9 cellular contexts compared by ENCODE assay signal in genomic region chr18:22346968-22347611, GRCh38.
DNase-seq lines count a peak whose midpoint lies in the region; ATAC-seq, FAIRE-seq and TF ChIP-seq lines count a peak whose summit lies in the region.
"Had no signal": no experiment of that assay in that cellular context is flagged by ENCODE, and none has a peak within 500 bp of the region (broad histone marks: within the 10 kb centered on the region; RNA-seq: fewer than 3 reads in every experiment).

No MANE protein-coding gene starts in this region.

- TF ChIP-seq POLR2A in HepG2 (IDR thresholded peaks at IDR 0.05; ENCODE audit: insufficient read depth in 1 of 2, low read depth in 2 of 2, low read length in 2 of 2) (no peak), testis (IDR thresholded peaks at IDR 0.05) (no peak)

- H3K4me2 ChIP-seq in HepG2 (ENCODE audit: low read depth, low read length), result peak overlapping the region; percentile 44

- TF ChIP-seq EP300 in HepG2 (IDR thresholded peaks at IDR 0.05; ENCODE audit: low read depth in 2 of 2, low read length in 2 of 2) (no peak), HepG2 (CRISPR knock-in tag; IDR thresholded peaks at IDR 0.05; ENCODE audit: borderline replicate concordance) (no peak)

- in situ Hi-C loops in HepG2 (cut with HindIII; ENCODE audit: extremely low pct_ligation_motif_present, low pct_unique_long_range_greater_than_20kb), result no loop called here

- POLR2A ChIA-PET in HepG2 (lab: Yijun Ruan, JAX), result no interaction called here

- peaks cover 16% of the 10 kb centered on the region; the same call in 1 of the 2 replicates for H3K4me1 ChIP-seq in HepG2 (ENCODE audit: insufficient read depth, low read length)
- H3K4me1 ChIP-seq in testis, result peaks cover 36% of the 10 kb centered on the region

- no peaks in the 10 kb centered on the region for H3K9me3 ChIP-seq in HepG2 (ENCODE audit: low read length)
- H3K9me3 ChIP-seq in testis, result no peaks in the 10 kb centered on the region

- BruUV-seq in HepG2 (replicated peaks; lab: Mats Ljungman, UMichigan), result no TSS peak

- ATAC-seq in HepG2 (peak; percentile 77), HG03469 (IDR thresholded peaks at IDR 0.05; ENCODE audit: unreplicated experiment) (no peak)

- H3K9ac ChIP-seq in HepG2 (ENCODE audit: insufficient read depth, low read depth, low read length), result no peak overlapping the region

- peaks cover 0 to 37% of the 10 kb centered on the region in 2 experiments; a peak in 1 of 5 replicates for H3K27me3 ChIP-seq in HepG2 (ENCODE audit: control insufficient read depth in 1 of 2, insufficient read depth in 2 of 2, low read length in 2 of 2)
- H3K27me3 ChIP-seq in testis, result no peaks in the 10 kb centered on the region

- no peaks in the 10 kb centered on the region for H3K36me3 ChIP-seq in HepG2 (replicated peaks in 1 of 2; ENCODE audit: control insufficient read depth in 1 of 2, insufficient read depth in 2 of 2, low read length in 2 of 2)
- H3K36me3 ChIP-seq in testis (ENCODE audit: low read depth, missing control alignments), result no peaks in the 10 kb centered on the region

- DNase-seq in HuH-7 (ENCODE audit: low spot score) (peak; percentile 79), cardiac fibroblast (ENCODE audit: low read depth in 2 of 2) (peak; percentile 53 to 77), HepG2 (ENCODE audit: low spot score) (peak; percentile 5), testis (peak; percentile 88), GM19240 (ENCODE audit: insufficient read length, low spot score) (no peak), pons (ENCODE audit: low spot score) (no peak), posterior cingulate gyrus (no peak)

- 12% methylated on average over 11 of the region's 15 CpGs for WGBS in HepG2 (ENCODE audit: low lambda C conversion rate)
- 9 to 11% methylated on average over 15 of the region's 15 CpGs for WGBS in testis, 2 donors

- no peak overlapping the region for H2AFZ ChIP-seq in HepG2 (ENCODE audit: low read length)

- no peak for TF ChIP-seq RAD21 in HepG2 (CRISPR knock-in tag; IDR thresholded peaks at IDR 0.05)

- intact Hi-C loops in HepG2 (cut with micrococcal nuclease; ENCODE audit: unreplicated experiment), result no loop called here
- intact Hi-C loops in testis (cut with DNase I; ENCODE audit: low total_unique reads), result loop anchor here (5.0 to 10.0 kb wide), 2 partner anchors 175 to 208 kb away; no protein-coding TSS in a partner anchor
- intact Hi-C loops in posterior cingulate gyrus (cut with DNase I), result no loop called here

- H3K79me2 ChIP-seq in HepG2 (ENCODE audit: insufficient read depth, low read length), result no peaks in the 10 kb centered on the region

- TF ChIP-seq CTCF in cardiac fibroblast (IDR thresholded peaks at IDR 0.05; ENCODE audit: low read depth, low read length), result no peak
- no peak for TF ChIP-seq CTCF in HepG2 (CRISPR knock-in tag; IDR thresholded peaks at IDR 0.05)
- no peak for TF ChIP-seq CTCF in testis (IDR thresholded peaks at IDR 0.05)

- H3K27ac ChIP-seq in HepG2 (ENCODE audit: extremely low read length, insufficient read depth, low read length) (no peak overlapping the region), testis (peak overlapping the region; percentile 51 to 89)
- H3K27ac ChIP-seq: VCaP had no signal

- CTCF ChIA-PET in HepG2 (lab: Yijun Ruan, JAX; ENCODE audit: low intra/inter-chr PET ratio, low total read pairs), result no interaction called here

- H3K4me3 ChIP-seq in cardiac fibroblast (replicated peaks in 1 of 2; ENCODE audit: low read depth in 2 of 2, low read length in 2 of 2) (peak overlapping the region in 1 of 2 donors; percentile 7), HepG2 (replicated peaks in 1 of 3; ENCODE audit: insufficient read depth in 1 of 3, low read depth in 2 of 3, low read length in 3 of 3) (no peak overlapping the region; a peak in 1 of 6 replicates), testis (no peak overlapping the region)

- H4K20me1 ChIP-seq in HepG2 (ENCODE audit: insufficient read depth, low read length), result no peaks in the 10 kb centered on the region

- FAIRE-seq in HepG2 (lab: Jason Lieb, UNC), result no peak

TF ChIP-seq in HepG2, 621 proteins besides CTCF, POLR2A, EP300 and RAD21:
- no peak for TF ChIP-seq ZBTB37 (CRISPR knock-in tag; IDR thresholded peaks at IDR 0.05)
- TF ChIP-seq ZNF282 (IDR thresholded peaks at IDR 0.05; ENCODE audit: partially characterized antibody), result no peak
- TF ChIP-seq HOXA3 (CRISPR knock-in tag; IDR thresholded peaks at IDR 0.05), result peak; percentile 39; the same call in 1 of the 2 replicates
- TF ChIP-seq ZBTB21 (CRISPR knock-in tag; IDR thresholded peaks at IDR 0.05), result peak; percentile 62; the same call in 1 of the 2 replicates
- TF ChIP-seq SKIL (CRISPR knock-in tag; IDR thresholded peaks at IDR 0.05; ENCODE audit: borderline replicate concordance), result peak; percentile 28; the same call in 1 of the 2 replicates
- TF ChIP-seq SALL1 (CRISPR knock-in tag; IDR thresholded peaks at IDR 0.05), result peak; percentile 26; the same call in 1 of the 2 replicates
- 0 out of 2 replicates have a peak, but pooled peaks have one; percentile 29 for TF ChIP-seq RARA (CRISPR knock-in tag; IDR thresholded peaks at IDR 0.05)
- peak; percentile 40; the same call in 1 of the 2 replicates for TF ChIP-seq ELF1 (CRISPR knock-in tag; IDR thresholded peaks at IDR 0.05)
- 0 out of 2 replicates have a peak, but pooled peaks have one; percentile 27 for TF ChIP-seq ESRRA (CRISPR knock-in tag; IDR thresholded peaks at IDR 0.05; ENCODE audit: low read depth)

Comparison
In these comparisons a context has a peak if more than half of its experiments do, and no peak if none do; other contexts are left out.
1. DNase-seq: peak in HuH-7 (single experiment), cardiac fibroblast (2 of 2), HepG2 (single experiment) and testis (single experiment); none in GM19240 (single experiment), pons (single experiment) and posterior cingulate gyrus (0 of 10).